In the genomic region with DNA sequence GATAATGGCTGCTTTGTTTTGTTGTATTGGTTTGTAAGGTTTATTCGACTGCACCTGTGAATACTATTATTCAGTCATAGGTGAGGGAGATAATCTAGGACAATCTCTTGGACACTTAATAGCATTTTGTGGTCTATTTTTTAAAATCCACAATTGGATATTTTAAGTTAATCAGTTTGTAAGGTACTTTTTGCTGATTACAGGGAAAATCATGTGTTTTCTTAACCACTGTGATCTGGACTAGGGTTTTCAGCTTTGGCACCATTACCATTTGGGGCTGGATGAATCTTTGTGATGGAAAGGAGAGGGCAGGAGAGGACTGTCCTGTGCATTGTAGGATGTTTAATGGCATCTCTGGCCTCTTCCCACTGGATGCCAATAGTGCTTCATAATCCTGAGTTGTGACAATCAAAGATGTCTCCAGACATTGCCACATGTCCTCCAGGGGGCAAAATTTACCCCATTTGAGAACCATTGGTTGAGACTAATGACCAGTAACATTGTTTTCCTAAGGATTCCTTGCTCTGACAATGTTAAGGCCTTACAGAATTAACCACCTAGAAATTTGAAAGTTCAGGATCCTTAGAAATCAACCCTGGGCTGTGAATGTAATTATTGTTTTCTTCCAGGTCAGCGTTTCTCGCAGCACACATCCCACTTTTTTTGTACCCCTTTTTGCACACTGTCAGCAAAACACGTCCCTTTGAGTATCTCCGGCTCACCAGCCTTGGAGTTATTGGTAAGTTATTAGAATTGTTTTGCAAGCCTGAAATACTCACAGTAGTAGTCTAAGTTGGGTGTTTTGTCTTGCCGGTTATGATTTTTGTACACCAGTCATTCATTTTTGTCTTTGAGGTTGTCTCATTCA, we compare ENCODE assay signal across 2 cellular contexts.
TF ChIP-seq lines count a peak whose summit lies in the region.

No MANE protein-coding gene starts in this region.

TF ChIP-seq in HEK293, 187 proteins besides CTCF, POLR2A, EP300 and RAD21 (continued from another document and continues in another):
- TF ChIP-seq, protein P1, sequence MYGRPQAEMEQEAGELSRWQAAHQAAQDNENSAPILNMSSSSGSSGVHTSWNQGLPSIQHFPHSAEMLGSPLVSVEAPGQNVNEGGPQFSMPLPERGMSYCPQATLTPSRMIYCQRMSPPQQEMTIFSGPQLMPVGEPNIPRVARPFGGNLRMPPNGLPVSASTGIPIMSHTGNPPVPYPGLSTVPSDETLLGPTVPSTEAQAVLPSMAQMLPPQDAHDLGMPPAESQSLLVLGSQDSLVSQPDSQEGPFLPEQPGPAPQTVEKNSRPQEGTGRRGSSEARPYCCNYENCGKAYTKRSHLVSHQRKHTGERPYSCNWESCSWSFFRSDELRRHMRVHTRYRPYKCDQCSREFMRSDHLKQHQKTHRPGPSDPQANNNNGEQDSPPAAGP (tag by site-specific recombination; IDR thresholded peaks at IDR 0.05), result no peak
- TF ChIP-seq, protein P2, sequence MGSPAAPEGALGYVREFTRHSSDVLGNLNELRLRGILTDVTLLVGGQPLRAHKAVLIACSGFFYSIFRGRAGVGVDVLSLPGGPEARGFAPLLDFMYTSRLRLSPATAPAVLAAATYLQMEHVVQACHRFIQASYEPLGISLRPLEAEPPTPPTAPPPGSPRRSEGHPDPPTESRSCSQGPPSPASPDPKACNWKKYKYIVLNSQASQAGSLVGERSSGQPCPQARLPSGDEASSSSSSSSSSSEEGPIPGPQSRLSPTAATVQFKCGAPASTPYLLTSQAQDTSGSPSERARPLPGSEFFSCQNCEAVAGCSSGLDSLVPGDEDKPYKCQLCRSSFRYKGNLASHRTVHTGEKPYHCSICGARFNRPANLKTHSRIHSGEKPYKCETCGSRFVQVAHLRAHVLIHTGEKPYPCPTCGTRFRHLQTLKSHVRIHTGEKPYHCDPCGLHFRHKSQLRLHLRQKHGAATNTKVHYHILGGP (tag by site-specific recombination; IDR thresholded peaks at IDR 0.05), result no peak
- TF ChIP-seq ZNF529 (tag by site-specific recombination; IDR thresholded peaks at IDR 0.05; ENCODE audit: insufficient replicate concordance) (no peak), ZFP69B (tag by site-specific recombination; IDR thresholded peaks at IDR 0.05) (no peak), ZNF132 (tag by site-specific recombination; IDR thresholded peaks at IDR 0.05; ENCODE audit: borderline replicate concordance) (no peak), ZNF426 (tag by site-specific recombination; IDR thresholded peaks at IDR 0.05) (no peak), ZFHX2 (tag by site-specific recombination; conservative IDR thresholded peaks at IDR 0.05) (no peak), ZFP41 (tag by site-specific recombination; IDR thresholded peaks at IDR 0.05; ENCODE audit: borderline replicate concordance) (no peak), ZNF670 (tag by site-specific recombination; IDR thresholded peaks at IDR 0.05; ENCODE audit: low read depth) (no peak)
- TF ChIP-seq, protein P3, sequence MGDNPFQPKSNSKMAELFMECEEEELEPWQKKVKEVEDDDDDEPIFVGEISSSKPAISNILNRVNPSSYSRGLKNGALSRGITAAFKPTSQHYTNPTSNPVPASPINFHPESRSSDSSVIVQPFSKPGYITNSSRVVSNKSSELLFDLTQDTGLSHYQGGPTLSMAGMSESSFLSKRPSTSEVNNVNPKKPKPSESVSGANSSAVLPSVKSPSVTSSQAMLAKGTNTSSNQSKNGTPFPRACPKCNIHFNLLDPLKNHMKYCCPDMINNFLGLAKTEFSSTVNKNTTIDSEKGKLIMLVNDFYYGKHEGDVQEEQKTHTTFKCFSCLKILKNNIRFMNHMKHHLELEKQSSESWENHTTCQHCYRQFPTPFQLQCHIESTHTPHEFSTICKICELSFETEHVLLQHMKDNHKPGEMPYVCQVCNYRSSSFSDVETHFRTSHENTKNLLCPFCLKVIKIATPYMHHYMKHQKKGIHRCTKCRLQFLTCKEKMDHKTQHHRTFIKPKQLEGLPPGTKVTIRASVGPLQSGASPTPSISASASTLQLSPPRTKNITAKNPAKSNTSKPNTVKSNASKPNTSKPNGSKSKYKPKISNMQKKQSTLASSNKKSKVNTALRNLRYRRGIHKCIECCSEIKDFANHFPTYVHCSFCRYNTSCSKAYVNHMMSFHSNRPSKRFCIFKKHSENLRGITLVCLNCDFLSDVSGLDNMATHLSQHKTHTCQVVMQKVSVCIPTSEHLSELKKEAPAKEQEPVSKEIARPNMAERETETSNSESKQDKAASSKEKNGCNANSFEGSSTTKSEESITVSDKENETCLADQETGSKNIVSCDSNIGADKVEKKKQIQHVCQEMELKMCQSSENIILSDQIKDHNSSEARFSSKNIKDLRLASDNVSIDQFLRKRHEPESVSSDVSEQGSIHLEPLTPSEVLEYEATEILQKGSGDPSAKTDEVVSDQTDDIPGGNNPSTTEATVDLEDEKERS (tag by site-specific recombination; IDR thresholded peaks at IDR 0.05), result no peak
- TF ChIP-seq, protein P4, sequence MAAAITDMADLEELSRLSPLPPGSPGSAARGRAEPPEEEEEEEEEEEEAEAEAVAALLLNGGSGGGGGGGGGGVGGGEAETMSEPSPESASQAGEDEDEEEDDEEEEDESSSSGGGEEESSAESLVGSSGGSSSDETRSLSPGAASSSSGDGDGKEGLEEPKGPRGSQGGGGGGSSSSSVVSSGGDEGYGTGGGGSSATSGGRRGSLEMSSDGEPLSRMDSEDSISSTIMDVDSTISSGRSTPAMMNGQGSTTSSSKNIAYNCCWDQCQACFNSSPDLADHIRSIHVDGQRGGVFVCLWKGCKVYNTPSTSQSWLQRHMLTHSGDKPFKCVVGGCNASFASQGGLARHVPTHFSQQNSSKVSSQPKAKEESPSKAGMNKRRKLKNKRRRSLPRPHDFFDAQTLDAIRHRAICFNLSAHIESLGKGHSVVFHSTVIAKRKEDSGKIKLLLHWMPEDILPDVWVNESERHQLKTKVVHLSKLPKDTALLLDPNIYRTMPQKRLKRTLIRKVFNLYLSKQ (tag by site-specific recombination; IDR thresholded peaks at IDR 0.05; ENCODE audit: borderline replicate concordance), result no peak
- TF ChIP-seq, protein P5, sequence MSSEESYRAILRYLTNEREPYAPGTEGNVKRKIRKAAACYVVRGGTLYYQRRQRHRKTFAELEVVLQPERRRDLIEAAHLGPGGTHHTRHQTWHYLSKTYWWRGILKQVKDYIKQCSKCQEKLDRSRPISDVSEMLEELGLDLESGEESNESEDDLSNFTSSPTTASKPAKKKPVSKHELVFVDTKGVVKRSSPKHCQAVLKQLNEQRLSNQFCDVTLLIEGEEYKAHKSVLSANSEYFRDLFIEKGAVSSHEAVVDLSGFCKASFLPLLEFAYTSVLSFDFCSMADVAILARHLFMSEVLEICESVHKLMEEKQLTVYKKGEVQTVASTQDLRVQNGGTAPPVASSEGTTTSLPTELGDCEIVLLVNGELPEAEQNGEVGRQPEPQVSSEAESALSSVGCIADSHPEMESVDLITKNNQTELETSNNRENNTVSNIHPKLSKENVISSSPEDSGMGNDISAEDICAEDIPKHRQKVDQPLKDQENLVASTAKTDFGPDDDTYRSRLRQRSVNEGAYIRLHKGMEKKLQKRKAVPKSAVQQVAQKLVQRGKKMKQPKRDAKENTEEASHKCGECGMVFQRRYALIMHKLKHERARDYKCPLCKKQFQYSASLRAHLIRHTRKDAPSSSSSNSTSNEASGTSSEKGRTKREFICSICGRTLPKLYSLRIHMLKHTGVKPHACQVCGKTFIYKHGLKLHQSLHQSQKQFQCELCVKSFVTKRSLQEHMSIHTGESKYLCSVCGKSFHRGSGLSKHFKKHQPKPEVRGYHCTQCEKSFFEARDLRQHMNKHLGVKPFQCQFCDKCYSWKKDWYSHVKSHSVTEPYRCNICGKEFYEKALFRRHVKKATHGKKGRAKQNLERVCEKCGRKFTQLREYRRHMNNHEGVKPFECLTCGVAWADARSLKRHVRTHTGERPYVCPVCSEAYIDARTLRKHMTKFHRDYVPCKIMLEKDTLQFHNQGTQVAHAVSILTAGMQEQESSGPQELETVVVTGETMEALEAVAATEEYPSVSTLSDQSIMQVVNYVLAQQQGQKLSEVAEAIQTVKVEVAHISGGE (tag by site-specific recombination; conservative IDR thresholded peaks at IDR 0.05; ENCODE audit: low read depth), result no peak

TF ChIP-seq in SK-N-SH treated with all-trans-retinoic acid at 6 μM for 48 hours, 23 proteins besides CTCF, POLR2A, EP300 and RAD21:
- TF ChIP-seq, protein P6, sequence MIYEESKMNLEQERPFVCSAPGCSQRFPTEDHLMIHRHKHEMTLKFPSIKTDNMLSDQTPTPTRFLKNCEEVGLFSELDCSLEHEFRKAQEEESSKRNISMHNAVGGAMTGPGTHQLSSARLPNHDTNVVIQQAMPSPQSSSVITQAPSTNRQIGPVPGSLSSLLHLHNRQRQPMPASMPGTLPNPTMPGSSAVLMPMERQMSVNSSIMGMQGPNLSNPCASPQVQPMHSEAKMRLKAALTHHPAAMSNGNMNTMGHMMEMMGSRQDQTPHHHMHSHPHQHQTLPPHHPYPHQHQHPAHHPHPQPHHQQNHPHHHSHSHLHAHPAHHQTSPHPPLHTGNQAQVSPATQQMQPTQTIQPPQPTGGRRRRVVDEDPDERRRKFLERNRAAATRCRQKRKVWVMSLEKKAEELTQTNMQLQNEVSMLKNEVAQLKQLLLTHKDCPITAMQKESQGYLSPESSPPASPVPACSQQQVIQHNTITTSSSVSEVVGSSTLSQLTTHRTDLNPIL (CRISPR knock-in tag; IDR thresholded peaks at IDR 0.05; ENCODE audit: low read depth), result no peak
TF ChIP-seq in SK-N-SH treated with all-trans-retinoic acid at 6 μM for 48 hours: peak in this region for 0.
